ENCODE assay signal across 28 cellular contexts in the genomic region with DNA sequence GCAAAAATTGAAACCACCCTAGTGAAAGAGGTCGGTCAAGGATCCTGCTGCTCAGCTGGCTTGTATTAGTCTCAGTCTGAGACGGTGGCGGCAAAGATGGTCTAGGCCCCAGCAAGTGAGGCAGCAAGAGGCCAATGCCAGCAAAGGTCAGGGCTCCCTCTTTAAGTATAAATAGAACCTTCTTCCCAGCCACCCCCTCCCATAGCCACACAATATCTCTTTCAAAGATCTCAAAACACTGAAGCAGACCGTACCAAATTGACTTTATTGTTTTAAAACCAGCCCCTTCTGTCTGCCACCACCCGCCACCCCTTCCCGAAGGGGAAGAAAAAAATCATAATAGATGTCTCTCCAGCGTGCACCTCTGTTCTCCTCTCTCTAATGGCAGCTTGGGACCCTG.
"Had no signal": no experiment of that assay in that cellular context is flagged by ENCODE, and none has a peak within 500 bp of the region (broad histone marks: within the 10 kb centered on the region; RNA-seq: fewer than 3 reads in every experiment).

No MANE protein-coding gene starts in this region.

- H3K4me1 Mint-ChIP-seq: central memory CD8-positive, alpha-beta T cell; stimulated activated memory B cell treated with anti-CD40 and anti-IgM and Interleukin-4, amounts not matched to agents 10 μg/mL and 1 μg/mL and 100 μg/mL, for 72 hours; stimulated activated naive CD8-positive, alpha-beta T cell treated with anti-CD3 and anti-CD28 coated beads, Interleukin-15, amount 100 ng/mL, for 72 hours had no signal

- H3K9me3 ChIP-seq: breast epithelium, esophagus muscularis mucosa, mucosa of descending colon, prostate gland, upper lobe of left lung, vagina had no signal

- H3K4me3 Mint-ChIP-seq: activated CD4-positive, alpha-beta memory T cell treated with anti-CD3 and anti-CD28 coated beads for 36 hours; activated CD4-positive, alpha-beta T cell treated with anti-CD3 and anti-CD28 coated beads, Interleukin-2, amount 10 ng/mL, durations not matched to agents 24 days and 14 days; activated T-cell treated with anti-CD3 and anti-CD28 coated beads, Interleukin-2, amount 50 U/mL, for 24 hours; central memory CD8-positive, alpha-beta T cell; dendritic cell treated with granulocyte-macrophage colony-stimulating factor and Interleukin-4, amounts not matched to agents 40 ng/mL and 50 ng/mL, for 4 days; natural killer cell treated with Interleukin-12 subunit alpha and Interleukin-12 subunit beta and Interleukin-15 and Interleukin-18, amount 100 ng/mL, for 72 hours; stimulated activated memory B cell treated with anti-CD40 and anti-IgM and Interleukin-4, amounts not matched to agents 10 μg/mL and 1 μg/mL and 100 μg/mL, for 72 hours; stimulated activated naive CD8-positive, alpha-beta T cell treated with anti-CD3 and anti-CD28 coated beads, Interleukin-15, amount 100 ng/mL, for 72 hours had no signal

- H3K4me1 ChIP-seq: breast epithelium, foreskin keratinocyte, left ventricle myocardium inferior, upper lobe of left lung, vagina had no signal

- H3K4me3 ChIP-seq: breast epithelium, esophagus muscularis mucosa, left ventricle myocardium inferior, lung, mucosa of descending colon, prostate gland, smooth muscle cell, upper lobe of left lung, vagina had no signal

- H3K9me3 Mint-ChIP-seq: activated CD4-positive, alpha-beta memory T cell treated with anti-CD3 and anti-CD28 coated beads for 36 hours; activated CD4-positive, alpha-beta T cell treated with anti-CD3 and anti-CD28 coated beads, Interleukin-2, amount 10 ng/mL, durations not matched to agents 24 days and 14 days; activated T-cell treated with anti-CD3 and anti-CD28 coated beads, Interleukin-2, amount 50 U/mL, for 24 hours; central memory CD8-positive, alpha-beta T cell; natural killer cell treated with Interleukin-12 subunit alpha and Interleukin-12 subunit beta and Interleukin-15 and Interleukin-18, amount 100 ng/mL, for 72 hours had no signal

- H3K27ac Mint-ChIP-seq: activated CD4-positive, alpha-beta memory T cell treated with anti-CD3 and anti-CD28 coated beads for 36 hours; activated CD4-positive, alpha-beta T cell treated with anti-CD3 and anti-CD28 coated beads, Interleukin-2, amount 10 ng/mL, durations not matched to agents 24 days and 14 days; activated T-cell treated with anti-CD3 and anti-CD28 coated beads, Interleukin-2, amount 50 U/mL, for 24 hours; dendritic cell treated with granulocyte-macrophage colony-stimulating factor and Interleukin-4, amounts not matched to agents 40 ng/mL and 50 ng/mL, for 4 days; natural killer cell treated with Interleukin-12 subunit alpha and Interleukin-12 subunit beta and Interleukin-15 and Interleukin-18, amount 100 ng/mL, for 72 hours; stimulated activated memory B cell treated with anti-CD40 and anti-IgM and Interleukin-4, amounts not matched to agents 10 μg/mL and 1 μg/mL and 100 μg/mL, for 72 hours; stimulated activated naive CD8-positive, alpha-beta T cell treated with anti-CD3 and anti-CD28 coated beads, Interleukin-15, amount 100 ng/mL, for 72 hours had no signal

- ATAC-seq: foreskin keratinocyte; mucosa of descending colon; natural killer cell treated with Interleukin-12 subunit alpha and Interleukin-12 subunit beta and Interleukin-15 and Interleukin-18, amount 100 ng/mL, for 72 hours; stimulated activated memory B cell treated with anti-CD40 and anti-IgM and Interleukin-4, amounts not matched to agents 10 μg/mL and 1 μg/mL and 100 μg/mL, for 72 hours; stimulated activated naive CD8-positive, alpha-beta T cell treated with anti-CD3 and anti-CD28 coated beads, Interleukin-15, amount 100 ng/mL, for 72 hours had no signal

- H3K36me3 ChIP-seq: breast epithelium, esophagus muscularis mucosa, left ventricle myocardium inferior, prostate gland, upper lobe of left lung, vagina had no signal

- H3K27me3 ChIP-seq: breast epithelium, esophagus muscularis mucosa, upper lobe of left lung, vagina had no signal

- DNase-seq: activated CD4-positive, alpha-beta memory T cell treated with anti-CD3 and anti-CD28 coated beads for 36 hours; activated CD4-positive, alpha-beta T cell treated with anti-CD3 and anti-CD28 coated beads, Interleukin-2, amount 10 ng/mL, durations not matched to agents 24 days and 14 days; activated CD4-positive, CD25-positive, alpha-beta regulatory T cell treated with anti-CD3 and anti-CD28 coated beads, Interleukin-2, amount 50 U/mL, for 72 hours; activated CD8-positive, alpha-beta memory T cell treated with anti-CD3 and anti-CD28 coated beads, Interleukin-2, amount 50 U/mL, for 48 hours; activated gamma-delta T cell; activated naive CD4-positive, alpha-beta T cell treated with anti-CD3 and anti-CD28 coated beads, Interleukin-2, amount 50 U/mL, for 16 hours; activated T-cell treated with anti-CD3 and anti-CD28 coated beads, Interleukin-2, amount 50 U/mL, for 24 hours; foreskin keratinocyte; left ventricle myocardium inferior; mesendoderm; mucosa of descending colon; occipital lobe; stimulated activated CD4-positive, alpha-beta T cell treated with anti-CD3 and anti-CD28 coated beads, Interleukin-1b, Interleukin-23, amount 100 ng/mL, for 48 hours; stimulated activated CD4-positive, alpha-beta T cell treated with anti-CD3 and anti-CD28 coated beads, Interleukin-4, amount 100 ng/mL, for 4 hours; stimulated activated CD8-positive, alpha-beta memory T cell treated with anti-CD3 and anti-CD28 coated beads, Interleukin-4, amount 100 ng/mL, for 48 hours; stimulated activated naive CD8-positive, alpha-beta T cell treated with anti-CD3 and anti-CD28 coated beads, Interleukin-15, amount 100 ng/mL, for 72 hours; T-helper 2 cell; upper lobe of left lung had no signal

- H3K27ac ChIP-seq: esophagus muscularis mucosa, foreskin keratinocyte, left ventricle myocardium inferior, upper lobe of left lung, vagina had no signal

- H3K4me2 ChIP-seq: smooth muscle cell had no signal

- H3K36me3 Mint-ChIP-seq: activated CD4-positive, alpha-beta memory T cell treated with anti-CD3 and anti-CD28 coated beads for 36 hours; natural killer cell treated with Interleukin-12 subunit alpha and Interleukin-12 subunit beta and Interleukin-15 and Interleukin-18, amount 100 ng/mL, for 72 hours; stimulated activated memory B cell treated with anti-CD40 and anti-IgM and Interleukin-4, amounts not matched to agents 10 μg/mL and 1 μg/mL and 100 μg/mL, for 72 hours had no signal
